Comparison of ENCODE assay signal across 17 cellular contexts in the genomic region with DNA sequence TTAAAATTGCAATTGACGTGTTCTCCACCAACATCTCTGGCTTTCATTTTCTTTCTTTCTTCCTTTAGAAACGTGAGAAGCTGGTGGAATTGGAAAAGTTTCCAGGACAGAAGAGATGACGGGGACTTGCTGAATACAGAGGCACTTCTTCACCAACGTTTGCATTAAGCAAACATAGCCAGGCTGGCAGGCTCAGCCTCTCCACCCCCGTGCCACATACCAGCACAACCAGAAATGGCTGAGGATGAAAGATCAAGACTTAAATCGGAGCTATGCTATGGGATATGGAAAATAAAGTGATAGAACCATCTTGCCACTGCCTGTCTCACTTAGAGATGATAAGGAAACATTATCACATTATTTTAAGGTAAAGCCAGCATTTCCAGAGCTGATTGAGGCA.
DNase-seq lines count a peak whose midpoint lies in the region; ATAC-seq and TF ChIP-seq lines count a peak whose summit lies in the region.
"Had no signal": no experiment of that assay in that cellular context is flagged by ENCODE, and none has a peak within 500 bp of the region (broad histone marks: within the 10 kb centered on the region; RNA-seq: fewer than 3 reads in every experiment).

No MANE protein-coding gene starts in this region.

- no peaks in the 10 kb centered on the region for H3K79me1 ChIP-seq in neuronal stem cell (ENCODE audit: low read depth, low read length)

- peak overlapping the region; percentile 42 for H4K91ac ChIP-seq in neuronal stem cell (ENCODE audit: low read depth, low read length, poor library complexity)

- H3K4me1 Mint-ChIP-seq in brain, result peaks cover 68% of the 10 kb centered on the region
- H3K4me1 Mint-ChIP-seq: B cell had no signal

- no peak overlapping the region for H3K14ac ChIP-seq in neuronal stem cell (ENCODE audit: low read length)

- no peak overlapping the region for H2BK120ac ChIP-seq in neuronal stem cell (ENCODE audit: low read depth, low read length)

- no peak overlapping the region for H2BK12ac ChIP-seq in neuronal stem cell (ENCODE audit: low read length)

- WGBS in neuronal stem cell (ENCODE audit: extremely low coverage in 2 of 2, insufficient read length in 2 of 2, insufficient replicate concordance in 1 of 2), 2 donors, result no CpG with 5 or more reads among the region's 6 CpGs

- TF ChIP-seq CTCF in brain (conservative IDR thresholded peaks at IDR 0.05), result no peak

- no peak overlapping the region for H3K18ac ChIP-seq in neuronal stem cell (ENCODE audit: low read length)

- no peak overlapping the region for H2BK5ac ChIP-seq in neuronal stem cell (ENCODE audit: low read length)

- no peak overlapping the region for H2BK15ac ChIP-seq in neuronal stem cell (ENCODE audit: low read length)

- H4K8ac ChIP-seq in neuronal stem cell (ENCODE audit: low read depth, low read length), result no peak overlapping the region

- peak overlapping the region; percentile 47 to 94 (median 81) for H3K27ac Mint-ChIP-seq in brain
- H3K27ac Mint-ChIP-seq: B cell had no signal

- H3K4me1 ChIP-seq in neuronal stem cell (ENCODE audit: control insufficient read depth in 2 of 2, insufficient read depth in 1 of 2, low read depth in 1 of 2, low read length in 2 of 2), result peaks cover 0 to 4% of the 10 kb centered on the region in 2 donors

- no peak overlapping the region for H3K27ac ChIP-seq in neuronal stem cell (replicated peaks; ENCODE audit: low read length)
- H3K27ac ChIP-seq: PC-9, RWPE1 had no signal

- no peaks in the 10 kb centered on the region for H3K36me3 Mint-ChIP-seq in brain

- no peak overlapping the region for H3K9ac ChIP-seq in neuronal stem cell (ENCODE audit: low read depth, low read length, poor library complexity)

- H3K4me2 ChIP-seq in neuronal stem cell (ENCODE audit: insufficient read depth, low read length, poor library complexity, severe bottlenecking), result no peak overlapping the region
- H3K4me2 ChIP-seq: PC-9 had no signal

- no peak overlapping the region for H3K23ac ChIP-seq in neuronal stem cell (ENCODE audit: low read depth, low read length, poor library complexity)

- H2AK5ac ChIP-seq in neuronal stem cell (ENCODE audit: low read depth, low read length), result no peak overlapping the region

- H3K27me3 ChIP-seq in neuronal stem cell (ENCODE audit: control insufficient read depth in 3 of 3, insufficient read depth in 3 of 3, low read depth in 1 of 3, low read length in 3 of 3), result no peaks in the 10 kb centered on the region

- no peak for ATAC-seq in HG02885 (IDR thresholded peaks at IDR 0.05; ENCODE audit: poor library complexity, unreplicated experiment)
- ATAC-seq: GM12878 had no signal

- no peaks in the 10 kb centered on the region for H3K36me3 ChIP-seq in neuronal stem cell (replicated peaks in 1 of 2; ENCODE audit: control insufficient read depth in 2 of 2, insufficient read depth in 2 of 2, low read length in 2 of 2)

- H3K9me3 ChIP-seq in neuronal stem cell (replicated peaks in 1 of 2; ENCODE audit: control insufficient read depth in 2 of 2, insufficient read depth in 1 of 2, low read depth in 1 of 2, low read length in 2 of 2), result no peaks in the 10 kb centered on the region

- DNase-seq in D341Med (ENCODE audit: low spot score), result peak; percentile 33
- DNase-seq in NCI-H2227 treated with DMSO at 0.1 percent for 48 hours (lab: John Stamatoyannopoulos, UW), result peak; percentile 18
- no peak for DNase-seq in neuronal stem cell (ENCODE audit: low spot score)
- DNase-seq in kidney tubule cell (ENCODE audit: low spot score), result no peak
- DNase-seq in activated gamma-delta T cell (lab: John Stamatoyannopoulos, UW), result no peak
- DNase-seq: DMS 273 treated with DMSO at 0.1 percent for 48 hours, EL, KG1, MV-4-11, NCI-H1930, NCI-H2171, PC-9 had no signal

- peak overlapping the region in 4 of 5 experiments; percentile 8 to 61 (median 33) for H3K4me3 Mint-ChIP-seq in brain
- H3K4me3 Mint-ChIP-seq: B cell had no signal

- no peak overlapping the region for H3K4me3 ChIP-seq in neuronal stem cell (ENCODE audit: low read length in 2 of 2)
- H3K4me3 ChIP-seq: GM12878, PC-9 had no signal

- H3K4ac ChIP-seq in neuronal stem cell (ENCODE audit: low read length), result no peak overlapping the region

- no peak overlapping the region for H2AFZ ChIP-seq in neuronal stem cell (ENCODE audit: low read length)
- H2AFZ ChIP-seq: PC-9 had no signal

- H3K9me3 Mint-ChIP-seq in brain, result peaks cover 0 to 9% (median 0%) of the 10 kb centered on the region in 5 experiments

- no peaks in the 10 kb centered on the region for H3K27me3 Mint-ChIP-seq in brain
- H3K27me3 Mint-ChIP-seq: B cell had no signal

Comparison
In these comparisons a context has a peak if more than half of its experiments do, and no peak if none do; other contexts are left out.
1. DNase-seq: peak in D341Med (single experiment) and NCI-H2227 treated with DMSO at 0.1 percent for 48 hours (single experiment); none in neuronal stem cell (single experiment), kidney tubule cell (single experiment) and activated gamma-delta T cell (single experiment).